10 cellular contexts compared by ENCODE assay signal in genomic region chr17:75684924-75685323, GRCh38. TPM values are rescaled to one million over a fixed set of nuclear protein-coding genes. Genes with fewer than 3 reads are reported as not detected.
DNase-seq lines count a peak whose midpoint lies in the region; ATAC-seq and TF ChIP-seq lines count a peak whose summit lies in the region.
"Had no signal": no experiment of that assay in that cellular context is flagged by ENCODE, and none has a peak within 500 bp of the region (broad histone marks: within the 10 kb centered on the region; RNA-seq: fewer than 3 reads in every experiment).

No MANE protein-coding gene starts in this region.

- H3K36me3 ChIP-seq in brain microvascular endothelial cell (replicated peaks) (peaks cover 8% of the 10 kb centered on the region), left lung (peaks cover 0 to 13% of the 10 kb centered on the region in 2 donors)

- DNase-seq in HFFc6, result peak; percentile 62
- no peak for DNase-seq in brain microvascular endothelial cell
- no peak for DNase-seq in left lung
- peak in 1 of 49 donors; percentile 21 for DNase-seq in substantia nigra (lab: John Stamatoyannopoulos, UW)
- no peak for DNase-seq in NCI-H1048 (lab: John Stamatoyannopoulos, UW)

- H3K9me3 Mint-ChIP-seq in HFFc6, result no peaks in the 10 kb centered on the region

- H3K27me3 Mint-ChIP-seq in HFFc6 (ENCODE audit: insufficient read depth), result peaks cover 5% of the 10 kb centered on the region

- H3K4me3 Mint-ChIP-seq in HFFc6, result peak overlapping the region; percentile 78

- no peaks in the 10 kb centered on the region for H3K9me3 ChIP-seq in left lung

- intact Hi-C loops in left lung (cut with DNase I), result no loop called here

- peak; percentile 65 for ATAC-seq in left lung
- ATAC-seq in HG03469 (IDR thresholded peaks at IDR 0.05; ENCODE audit: unreplicated experiment), result no peak
- ATAC-seq in HG02610 (IDR thresholded peaks at IDR 0.05; ENCODE audit: unreplicated experiment), result no peak
- no peak for ATAC-seq in HG03196 (IDR thresholded peaks at IDR 0.05; ENCODE audit: unreplicated experiment)

- TF ChIP-seq CTCF in HFFc6 (IDR thresholded peaks at IDR 0.05) (no peak), brain microvascular endothelial cell (IDR thresholded peaks at IDR 0.05; ENCODE audit: low read depth, low read length, missing control alignments) (no peak), left lung (IDR thresholded peaks at IDR 0.05) (no peak)

- H3K27ac Mint-ChIP-seq in HFFc6, result peak overlapping the region; percentile 96

- H3K27ac ChIP-seq in brain microvascular endothelial cell (peak overlapping the region; percentile 38), left lung (peak overlapping the region; percentile 7 to 91), substantia nigra (ENCODE audit: low read depth, low read length, poor library complexity, severe bottlenecking) (peak overlapping the region; percentile 49)
- H3K27ac ChIP-seq: SK-N-MC had no signal

- no peak overlapping the region for H3K4me3 ChIP-seq in brain microvascular endothelial cell (ENCODE audit: low read depth, low read length)
- no peak overlapping the region for H3K4me3 ChIP-seq in left lung
- H3K4me3 ChIP-seq: SK-N-MC had no signal

- in situ Hi-C loops in brain microvascular endothelial cell (cut with HindIII; ENCODE audit: low pct_ligation_motif_present, low sequenced_read_pairs), result no loop called here

- H3K4me1 Mint-ChIP-seq in HFFc6 (ENCODE audit: low read depth), result peaks cover 88% of the 10 kb centered on the region

- no peaks in the 10 kb centered on the region for H3K27me3 ChIP-seq in brain microvascular endothelial cell (replicated peaks)
- H3K27me3 ChIP-seq in left lung, result no peaks in the 10 kb centered on the region

- peaks cover 13 to 80% of the 10 kb centered on the region in 2 donors for H3K4me1 ChIP-seq in left lung

- H3K36me3 Mint-ChIP-seq in HFFc6 (ENCODE audit: low read depth), result peaks cover 43% of the 10 kb centered on the region

RNA-seq across cellular contexts. Expression of gene SAP30BP, which starts 17.8 kb away (rescaled TPM):
- total RNA-seq in HFFc6 (2021; fragmentation: NEBNext Ultra II Directional; extraction: Animal tissue kit (Norgen Biotek cat#: 25700)), result 10 to 100 TPM; 68.4 to 81.5 (median 71.4) TPM
- total RNA-seq in left lung, result 10 to 100 TPM; 58.9 to 80.8 TPM

RNA-seq across cellular contexts. Expression of gene RECQL5, which starts 18.0 kb away (rescaled TPM):
- 10 to 100 TPM; 18.7 to 22.6 (median 21.2) TPM for total RNA-seq in HFFc6 (2021; fragmentation: NEBNext Ultra II Directional; extraction: Animal tissue kit (Norgen Biotek cat#: 25700))
- total RNA-seq in left lung, result 10 to 100 TPM; 28.5 to 35.5 TPM

RNA-seq across cellular contexts. Expression of gene ITGB4, which starts 36.3 kb away (rescaled TPM):
- 1 to 10 TPM in 1 of 6 experiments, under 1 TPM in 4, not detected in 1; 0.28 to 1.0 (median 0.76) TPM for total RNA-seq in HFFc6 (2021; fragmentation: NEBNext Ultra II Directional; extraction: Animal tissue kit (Norgen Biotek cat#: 25700))
- total RNA-seq in left lung, result 10 to 100 TPM; 44.1 to 54.8 TPM

RNA-seq across cellular contexts. Expression of gene SMIM5, which starts 51.7 kb away (rescaled TPM):
- total RNA-seq in HFFc6 (2021; fragmentation: NEBNext Ultra II Directional; extraction: Animal tissue kit (Norgen Biotek cat#: 25700)), result under 1 TPM in 1 of 6 experiments, not detected in 5; 0.09 TPM
- total RNA-seq in left lung, result 1 to 10 TPM; 1.0 to 1.7 TPM
- total RNA-seq: dermis blood vessel endothelial cell had no signal

Comparison
In these comparisons a context has a peak if more than half of its experiments do, and no peak if none do; other contexts are left out.
1. RNA of gene ITGB4, which starts 36.3 kb away (total RNA-seq): 44.1 to 54.8 TPM in left lung; 0.28 to 1.0 TPM in HFFc6; every median in the first group is over 10 times any median in the second.
2. Peak in every context shown above with its lines, with median percentiles within 50 percentile points of each other: H3K27ac ChIP-seq.